Comparison of ENCODE assay signal across 8 cellular contexts in the genomic region with DNA sequence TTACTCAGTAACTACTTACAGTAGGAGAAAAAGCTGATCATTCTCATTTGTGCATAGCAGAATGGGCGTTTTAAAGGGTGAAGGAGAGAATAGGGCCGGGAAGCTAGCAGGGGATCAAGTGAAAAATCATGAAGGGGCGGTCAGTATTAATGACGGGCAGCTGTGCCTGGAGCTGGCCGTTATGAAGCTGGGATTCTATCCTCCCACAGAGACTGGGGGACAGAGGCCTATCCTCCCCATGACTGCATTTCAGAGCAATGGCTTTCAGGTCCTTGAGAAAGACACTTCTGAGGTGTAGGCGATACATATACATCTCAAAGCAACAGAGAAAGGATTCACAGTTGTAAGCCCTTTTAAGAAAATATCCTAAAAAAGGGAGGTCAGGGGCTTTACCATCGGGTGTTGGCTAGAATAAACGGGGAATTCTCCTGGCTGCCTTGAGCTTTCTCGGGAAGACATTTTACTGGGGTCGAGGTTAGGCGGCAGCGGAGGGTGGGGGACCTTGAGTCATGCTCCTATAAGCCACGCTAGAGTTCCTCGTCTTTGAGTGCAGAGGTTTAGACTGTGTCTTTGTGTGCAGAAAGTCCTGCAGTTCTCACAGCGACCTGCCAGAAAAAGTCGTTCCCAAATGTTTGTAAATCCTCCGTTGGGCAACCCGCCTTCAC. TPM values are rescaled to one million over a fixed set of nuclear protein-coding genes. Genes with fewer than 3 reads are reported as not detected.
DNase-seq lines count a peak whose midpoint lies in the region; ATAC-seq and TF ChIP-seq lines count a peak whose summit lies in the region.

No MANE protein-coding gene starts in this region.

- H3K4me3 ChIP-seq in MM.1S (ENCODE audit: low read length) (peak overlapping the region; percentile 79), fibroblast of mammary gland (ENCODE audit: control insufficient read depth, low read depth, low read length) (peak overlapping the region; percentile 72)

- peak overlapping the region; percentile 65 for H3K4me2 ChIP-seq in MM.1S (ENCODE audit: low read depth, low read length)

- no peaks in the 10 kb centered on the region for H3K27me3 Mint-ChIP-seq in osteocyte (ENCODE audit: unreplicated experiment)

- no peaks in the 10 kb centered on the region; the same call in 1 of the 2 replicates for H3F3A ChIP-seq in MM.1S (ENCODE audit: insufficient read depth, low read length)

- H3K27ac Mint-ChIP-seq in osteocyte (ENCODE audit: unreplicated experiment), result peak overlapping the region; percentile 94

- H3K9me3 ChIP-seq in MM.1S (replicated peaks; ENCODE audit: insufficient read depth, low read length), result no peaks in the 10 kb centered on the region

- H3K4me3 Mint-ChIP-seq in osteocyte (ENCODE audit: unreplicated experiment), result peak overlapping the region; percentile 90

- no peak for DNase-seq in MM.1S
- DNase-seq in fibroblast of mammary gland (ENCODE audit: low read depth), result no peak
- no peak for DNase-seq in osteocyte (ENCODE audit: extremely low spot score, unreplicated experiment)
- no peak for DNase-seq in NCI-H69 (lab: John Stamatoyannopoulos, UW)
- DNase-seq in activated CD4-positive, CD25-positive, alpha-beta regulatory T cell (lab: John Stamatoyannopoulos, UW), result no peak
- no peak for DNase-seq in DMS153 (lab: John Stamatoyannopoulos, UW)

- no peaks in the 10 kb centered on the region for H4K20me1 ChIP-seq in MM.1S (ENCODE audit: insufficient read depth, low read length)

- H3K36me3 Mint-ChIP-seq in osteocyte (ENCODE audit: unreplicated experiment), result no peaks in the 10 kb centered on the region

- peaks cover 39% of the 10 kb centered on the region for H3K4me1 Mint-ChIP-seq in osteocyte (ENCODE audit: unreplicated experiment)

- ATAC-seq in GM18909 (IDR thresholded peaks at IDR 0.05; ENCODE audit: poor library complexity, unreplicated experiment), result peak; percentile 20
- no peak for ATAC-seq in HG03439 (IDR thresholded peaks at IDR 0.05; ENCODE audit: unreplicated experiment)

- no peak for TF ChIP-seq CTCF in MM.1S (IDR thresholded peaks at IDR 0.05; ENCODE audit: low read length)
- no peak for TF ChIP-seq CTCF in fibroblast of mammary gland (conservative IDR thresholded peaks at IDR 0.05; ENCODE audit: control insufficient read depth, insufficient read depth, low read depth, low read length)
- TF ChIP-seq CTCF in osteocyte (IDR thresholded peaks at IDR 0.05), result no peak

- H3K27ac ChIP-seq in MM.1S (ENCODE audit: low read length), result no peak overlapping the region; the same call in 1 of the 2 replicates

- H3K79me2 ChIP-seq in MM.1S (ENCODE audit: low read length), result peaks cover 40% of the 10 kb centered on the region

- no peaks in the 10 kb centered on the region for H3K9me2 ChIP-seq in MM.1S (replicated peaks; ENCODE audit: insufficient read depth, low read length)

- no peaks in the 10 kb centered on the region for H3K36me3 ChIP-seq in MM.1S (replicated peaks; ENCODE audit: insufficient read depth, low read length)

- H2AFZ ChIP-seq in MM.1S (ENCODE audit: low read length), result peak overlapping the region; percentile 62

- H3K9me3 Mint-ChIP-seq in osteocyte (ENCODE audit: unreplicated experiment), result no peaks in the 10 kb centered on the region

- peaks cover 17% of the 10 kb centered on the region for H3K4me1 ChIP-seq in MM.1S (ENCODE audit: low read length)

- H3K9ac ChIP-seq in MM.1S (ENCODE audit: low read length), result peak overlapping the region; percentile 67; the same call in 1 of the 2 replicates

- H3K27me3 ChIP-seq in MM.1S (replicated peaks; ENCODE audit: insufficient read depth, low read length), result no peaks in the 10 kb centered on the region

RNA-seq across cellular contexts. Expression of a gene that starts 0.6 kb away (rescaled TPM):
- total RNA-seq in osteocyte, result 25.6 and 27.9 TPM in 2 replicates

RNA-seq across cellular contexts. Expression of a gene that starts 39.2 kb away (rescaled TPM):
- 1.8 and 2.1 TPM in 2 replicates for total RNA-seq in osteocyte

RNA-seq across cellular contexts. Expression of a gene that starts 57.4 kb away (rescaled TPM):
- total RNA-seq in osteocyte, result 5.6 and 5.9 TPM in 2 replicates
